In genomic region chr5:79237735-79238560, GRCh38 we compare ENCODE assay signal across 1 cellular context.
TF ChIP-seq lines count a peak whose summit lies in the region.

No MANE protein-coding gene starts in this region.

TF ChIP-seq in K562, 482 proteins besides CTCF, POLR2A, EP300 and RAD21:
- TF ChIP-seq ZNF407 (IDR thresholded peaks at IDR 0.05; ENCODE audit: low read depth) (no peak), POLR3G (IDR thresholded peaks at IDR 0.05; ENCODE audit: extremely low read depth, insufficient read length, insufficient replicate concordance) (no peak), ZBTB1 (CRISPR knock-in tag; IDR thresholded peaks at IDR 0.05; ENCODE audit: borderline replicate concordance, low read depth) (0 out of 2 replicates have a peak, but pooled peaks have one; percentile 47), HNRNPK (IDR thresholded peaks at IDR 0.05; ENCODE audit: low read depth, low read length, poor library complexity, severe bottlenecking) (no peak), XRCC5 (IDR thresholded peaks at IDR 0.05; ENCODE audit: low read depth, low read length) (0 out of 2 replicates have a peak, but pooled peaks have one; percentile 11), CCAR2 (IDR thresholded peaks at IDR 0.05; ENCODE audit: low read depth, low read length) (no peak), ELF4 (CRISPR knock-in tag; IDR thresholded peaks at IDR 0.05) (no peak), ZKSCAN1 (IDR thresholded peaks at IDR 0.05; ENCODE audit: low read depth, low read length) (peak; percentile 55; the same call in 1 of the 2 replicates), ZNF512 (tag; IDR thresholded peaks at IDR 0.05) (no peak), HDAC8 (tag; IDR thresholded peaks at IDR 0.05) (no peak), KAT2B (IDR thresholded peaks at IDR 0.05; ENCODE audit: low read depth, low read length) (no peak), NONO (IDR thresholded peaks at IDR 0.05; ENCODE audit: low read depth in 2 of 2, low read length in 1 of 2) (no peak), FOXO4 (CRISPR knock-in tag; IDR thresholded peaks at IDR 0.05) (no peak), ZFP30 (CRISPR knock-in tag; IDR thresholded peaks at IDR 0.05; ENCODE audit: borderline replicate concordance) (no peak), RFX5 (IDR thresholded peaks at IDR 0.05; ENCODE audit: low read depth, low read length) (no peak), SRSF7 (optimal IDR thresholded peaks at IDR 0.05; ENCODE audit: low read depth, low read length) (no peak), ZNF586 (CRISPR knock-in tag; conservative IDR thresholded peaks at IDR 0.05) (no peak), HIVEP1 (CRISPR knock-in tag; IDR thresholded peaks at IDR 0.05) (no peak), SIRT6 (IDR thresholded peaks at IDR 0.05; ENCODE audit: low read depth, low read length) (no peak), TSHZ1 (CRISPR knock-in tag; IDR thresholded peaks at IDR 0.05) (no peak), FOSL1 (tag; conservative IDR thresholded peaks at IDR 0.05) (no peak), ELK3 (CRISPR knock-in tag; IDR thresholded peaks at IDR 0.05) (no peak), ZNF707 (CRISPR knock-in tag; conservative IDR thresholded peaks at IDR 0.05) (no peak), ZNF347 (CRISPR knock-in tag; IDR thresholded peaks at IDR 0.05; ENCODE audit: low read depth) (no peak), ZNF140 (CRISPR knock-in tag; IDR thresholded peaks at IDR 0.05) (no peak), PRDM10 (IDR thresholded peaks at IDR 0.05; ENCODE audit: partially characterized antibody) (peak; percentile 48), MLLT1 (IDR thresholded peaks at IDR 0.05) (0 out of 4 replicates have a peak, but pooled peaks of 1 of the 2 experiments have one; percentile 1)
